In genomic region chr1:230977781-230978490, GRCh38 we compare ENCODE assay signal across 1 cellular context.
A peak's percentile ranks its signal among the peaks of the same experiment; 100 is the strongest.
TF ChIP-seq lines count a peak whose summit lies in the region.

No MANE protein-coding gene starts in this region.

TF ChIP-seq in HEK293, 187 proteins besides CTCF, POLR2A, EP300 and RAD21 (continued from another document and continues in another):
- no peak; the same call in 1 of the 2 replicates for TF ChIP-seq ZNF639 (tag by site-specific recombination; IDR thresholded peaks at IDR 0.05)
- no peak for TF ChIP-seq ZNF121 (tag by site-specific recombination; IDR thresholded peaks at IDR 0.05)
- TF ChIP-seq ZBTB11 (tag by site-specific recombination; conservative IDR thresholded peaks at IDR 0.05; ENCODE audit: low read depth), result no peak; the same call in 1 of the 2 replicates
- TF ChIP-seq WT1 (tag by site-specific recombination; IDR thresholded peaks at IDR 0.05), result peak; percentile 57
- peak; percentile 20; the same call in 1 of the 2 replicates for TF ChIP-seq REST (tag by site-specific recombination; IDR thresholded peaks at IDR 0.05)
- TF ChIP-seq TCF7L2 (IDR thresholded peaks at IDR 0.05; ENCODE audit: borderline replicate concordance, low read depth, low read length), result no peak
- TF ChIP-seq ZNF132 (tag by site-specific recombination; IDR thresholded peaks at IDR 0.05; ENCODE audit: borderline replicate concordance), result no peak
- no peak for TF ChIP-seq ZNF157 (tag by site-specific recombination; IDR thresholded peaks at IDR 0.05)
- TF ChIP-seq ZNF654 (tag by site-specific recombination; IDR thresholded peaks at IDR 0.05; ENCODE audit: low read depth), result no peak
- TF ChIP-seq ZNF366 (tag by site-specific recombination; conservative IDR thresholded peaks at IDR 0.05), result 0 out of 2 replicates have a peak, but pooled peaks have one; percentile 21
- TF ChIP-seq ZNF529 (tag by site-specific recombination; IDR thresholded peaks at IDR 0.05; ENCODE audit: insufficient replicate concordance), result no peak
- peak; percentile 65 for TF ChIP-seq SP3 (tag by site-specific recombination; IDR thresholded peaks at IDR 0.05)
- peak; percentile 82 for TF ChIP-seq ZBTB20 (tag by site-specific recombination; IDR thresholded peaks at IDR 0.05)
- TF ChIP-seq IKZF3 (tag by site-specific recombination; IDR thresholded peaks at IDR 0.05), result peak; percentile 77
- TF ChIP-seq ZNF133 (tag by site-specific recombination; IDR thresholded peaks at IDR 0.05), result no peak
- peak; percentile 84 for TF ChIP-seq SP2 (tag by site-specific recombination; IDR thresholded peaks at IDR 0.05)
- no peak for TF ChIP-seq ELK4 (IDR thresholded peaks at IDR 0.05; ENCODE audit: borderline replicate concordance, low read depth, low read length)
- TF ChIP-seq GLIS2 (tag by site-specific recombination; IDR thresholded peaks at IDR 0.05), result peak; percentile 93
- no peak for TF ChIP-seq ZNF704 (tag by site-specific recombination; IDR thresholded peaks at IDR 0.05)
- TF ChIP-seq ZNF37A (tag by site-specific recombination; IDR thresholded peaks at IDR 0.05), result no peak
- no peak for TF ChIP-seq ZNF473 (tag by site-specific recombination; IDR thresholded peaks at IDR 0.05)
- no peak for TF ChIP-seq ZNF114 (tag by site-specific recombination; IDR thresholded peaks at IDR 0.05)
- no peak for TF ChIP-seq YY1 (tag by site-specific recombination; IDR thresholded peaks at IDR 0.05)
- TF ChIP-seq ZNF16 (tag by site-specific recombination; IDR thresholded peaks at IDR 0.05; ENCODE audit: low read depth), result no peak
- TF ChIP-seq ZNF664 (tag by site-specific recombination; IDR thresholded peaks at IDR 0.05), result no peak
- no peak for TF ChIP-seq ATF2 (tag by site-specific recombination; IDR thresholded peaks at IDR 0.05; ENCODE audit: low read depth)
- no peak for TF ChIP-seq GLI2 (tag by site-specific recombination; IDR thresholded peaks at IDR 0.05; ENCODE audit: borderline replicate concordance, low read depth)
- no peak for TF ChIP-seq ZNF518A (tag by site-specific recombination; conservative IDR thresholded peaks at IDR 0.05; ENCODE audit: low read depth)
- TF ChIP-seq ZNF311 (tag by site-specific recombination; IDR thresholded peaks at IDR 0.05; ENCODE audit: borderline replicate concordance), result no peak
- TF ChIP-seq ZBTB49 (tag by site-specific recombination; IDR thresholded peaks at IDR 0.05; ENCODE audit: low read depth), result no peak
- TF ChIP-seq ZNF155 (tag by site-specific recombination; IDR thresholded peaks at IDR 0.05), result no peak
- no peak for TF ChIP-seq TRIM28 (IDR thresholded peaks at IDR 0.05; ENCODE audit: borderline replicate concordance, low read length)
- no peak for TF ChIP-seq ZNF658 (tag by site-specific recombination; IDR thresholded peaks at IDR 0.05)
- no peak; the same call in 1 of the 2 replicates for TF ChIP-seq KLF10 (tag by site-specific recombination; IDR thresholded peaks at IDR 0.05)
- TF ChIP-seq GLIS1 (tag by site-specific recombination; IDR thresholded peaks at IDR 0.05), result peak; percentile 78
- peak; percentile 63 for TF ChIP-seq ZSCAN30 (tag by site-specific recombination; IDR thresholded peaks at IDR 0.05)
- TF ChIP-seq ZNF350 (tag by site-specific recombination; IDR thresholded peaks at IDR 0.05), result no peak
- TF ChIP-seq ZNF571 (tag by site-specific recombination; IDR thresholded peaks at IDR 0.05), result no peak
- no peak for TF ChIP-seq ZNF777 (tag by site-specific recombination; IDR thresholded peaks at IDR 0.05; ENCODE audit: borderline replicate concordance)
- peak; percentile 73 for TF ChIP-seq KLF16 (tag by site-specific recombination; IDR thresholded peaks at IDR 0.05)
